8 cellular contexts compared by ENCODE assay signal in genomic region chr1:12407050-12407961, GRCh38.
A peak's percentile ranks its signal among the peaks of the same experiment; 100 is the strongest.
DNase-seq lines count a peak whose midpoint lies in the region; ATAC-seq and TF ChIP-seq lines count a peak whose summit lies in the region.

No MANE protein-coding gene starts in this region.

- H3K27me3 ChIP-seq in mesendoderm (ENCODE audit: insufficient read depth, low read length, poor library complexity), result no peaks in the 10 kb centered on the region

- no peak overlapping the region for H2BK120ac ChIP-seq in mesendoderm (ENCODE audit: low read depth, low read length)

- H2BK5ac ChIP-seq in mesendoderm (ENCODE audit: low read length), result no peak overlapping the region

- no peaks in the 10 kb centered on the region for H3K79me2 ChIP-seq in mesendoderm (ENCODE audit: control insufficient read depth, insufficient read depth, low read length)

- H3K27ac ChIP-seq in mesodermal cell (ENCODE audit: low read depth, low read length, severe bottlenecking), result peak overlapping the region; percentile 72
- H3K27ac ChIP-seq in mesendoderm (ENCODE audit: low read depth, low read length), result no peak overlapping the region

- H3K4me2 ChIP-seq in mesendoderm (ENCODE audit: low read length), result no peak overlapping the region

- H3K9ac ChIP-seq in mesendoderm (ENCODE audit: low read length), result no peak overlapping the region

- H4K5ac ChIP-seq in mesendoderm (ENCODE audit: low read length), result no peak overlapping the region

- peak; percentile 62 for TF ChIP-seq CTCF in LNCaP clone FGC (IDR thresholded peaks at IDR 0.05; ENCODE audit: control insufficient read depth, extremely low read depth, insufficient read depth)
- peak; percentile 79 for TF ChIP-seq CTCF in chondrocyte (IDR thresholded peaks at IDR 0.05)

- peaks cover 46% of the 10 kb centered on the region for H3K36me3 Mint-ChIP-seq in chondrocyte (ENCODE audit: low read depth)

- no peak overlapping the region for H2AK5ac ChIP-seq in mesendoderm (ENCODE audit: low read length)

- H4K8ac ChIP-seq in mesendoderm (ENCODE audit: low read depth, low read length), result no peak overlapping the region

- H3K36me3 ChIP-seq in mesodermal cell (ENCODE audit: control insufficient read depth, insufficient read depth, low read length) (peaks cover 50% of the 10 kb centered on the region), mesendoderm (ENCODE audit: control insufficient read depth, insufficient read depth, low read length) (no peaks in the 10 kb centered on the region)

- no peaks in the 10 kb centered on the region for H3K27me3 Mint-ChIP-seq in chondrocyte (ENCODE audit: low read depth)

- peak; percentile 15 for DNase-seq in CD1c-positive myeloid dendritic cell (ENCODE audit: extremely low spot score)
- DNase-seq in LNCaP clone FGC (ENCODE audit: low read depth), result peak; percentile 90
- DNase-seq in chondrocyte (ENCODE audit: low spot score), result no peak
- no peak for DNase-seq in NCI-H146 treated with DMSO at 0.1 percent for 48 hours (lab: John Stamatoyannopoulos, UW; ENCODE audit: unreplicated experiment)
- no peak for DNase-seq in mesendoderm

- peak overlapping the region; percentile 29 for H3K27ac Mint-ChIP-seq in chondrocyte (ENCODE audit: unreplicated experiment)

- peaks cover 8% of the 10 kb centered on the region for H3K9me3 Mint-ChIP-seq in chondrocyte (ENCODE audit: low read depth)

- H3K9me3 ChIP-seq in mesodermal cell (ENCODE audit: control insufficient read depth, low read length), result peaks cover 7% of the 10 kb centered on the region

- no peak overlapping the region for H3K4ac ChIP-seq in mesendoderm (ENCODE audit: low read depth, low read length)

- no peak overlapping the region for H3K4me3 Mint-ChIP-seq in chondrocyte (ENCODE audit: unreplicated experiment)

- peaks cover 38% of the 10 kb centered on the region for H3K4me1 Mint-ChIP-seq in chondrocyte (ENCODE audit: low read depth)

- ATAC-seq in HG03139 (IDR thresholded peaks at IDR 0.05; ENCODE audit: unreplicated experiment) (no peak), HG03039 (IDR thresholded peaks at IDR 0.05; ENCODE audit: unreplicated experiment) (no peak)

- H2BK15ac ChIP-seq in mesendoderm (replicated peaks; ENCODE audit: low read depth), result no peak overlapping the region

- H3K4me1 ChIP-seq in mesodermal cell (ENCODE audit: control insufficient read depth, insufficient read depth, low read length, poor library complexity, severe bottlenecking) (peaks cover 13% of the 10 kb centered on the region), mesendoderm (ENCODE audit: control insufficient read depth, low read depth, low read length) (no peaks in the 10 kb centered on the region)

- no peak overlapping the region for H3K56ac ChIP-seq in mesendoderm (ENCODE audit: low read length)

- H3K18ac ChIP-seq in mesendoderm (ENCODE audit: low read length), result no peak overlapping the region

- H3K23ac ChIP-seq in mesendoderm (ENCODE audit: low read length), result no peak overlapping the region

- H3K79me1 ChIP-seq in mesendoderm (ENCODE audit: low read length), result no peaks in the 10 kb centered on the region

- 87 to 88% methylated on average over 3 to 5 of the region's 8 CpGs for WGBS in mesodermal cell (ENCODE audit: insufficient coverage in 2 of 2), 2 experiments
- no CpG with 5 or more reads among the region's 8 CpGs for WGBS in mesendoderm (ENCODE audit: extremely low coverage, insufficient coverage, low lambda C conversion rate)

- H3K4me3 ChIP-seq in LNCaP clone FGC (ENCODE audit: low read depth, low read length) (no peak overlapping the region), mesodermal cell (ENCODE audit: extremely low read depth, insufficient read depth, low read length, poor library complexity, severe bottlenecking) (no peak overlapping the region), mesendoderm (ENCODE audit: low read length) (no peak overlapping the region)

Comparison
In these comparisons a context has a peak if more than half of its experiments do, and no peak if none do; other contexts are left out.
1. DNase-seq: peak in CD1c-positive myeloid dendritic cell (single experiment) and LNCaP clone FGC (single experiment); none in chondrocyte (single experiment), NCI-H146 treated with DMSO at 0.1 percent for 48 hours (single experiment) and mesendoderm (single experiment).